In the genomic region with DNA sequence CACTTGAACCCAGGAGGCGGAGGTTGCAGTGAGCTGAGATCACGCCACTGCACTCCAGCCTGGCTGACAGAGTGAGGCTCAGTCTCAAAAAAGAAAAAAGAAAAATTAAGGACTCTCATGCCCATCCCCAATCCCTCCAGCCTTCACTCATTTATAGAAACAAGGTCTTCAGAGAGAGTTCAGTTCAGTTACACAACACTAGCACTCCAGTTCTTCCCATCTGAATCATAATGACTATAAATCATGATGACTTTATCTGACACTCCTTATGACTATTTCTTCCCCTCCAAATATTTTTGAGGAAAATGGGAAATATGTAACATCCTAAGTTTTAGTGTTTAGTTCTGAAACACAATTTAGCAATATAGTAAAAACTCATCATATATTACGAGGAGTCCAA, we compare ENCODE assay signal across 25 cellular contexts.
"Had no signal": no experiment of that assay in that cellular context is flagged by ENCODE, and none has a peak within 500 bp of the region (broad histone marks: within the 10 kb centered on the region; RNA-seq: fewer than 3 reads in every experiment).

No MANE protein-coding gene starts in this region.

- H3K9me3 Mint-ChIP-seq: activated CD4-positive, alpha-beta memory T cell treated with anti-CD3 and anti-CD28 coated beads, Interleukin-2, amount 10 ng/mL, durations not matched to agents 7 days and 5 days; activated naive CD8-positive, alpha-beta T cell treated with anti-CD3 and anti-CD28 coated beads, Interleukin-2, amount 10 ng/mL, durations not matched to agents 7 days and 5 days; activated T-helper 2 cell treated with anti-CD3 and anti-CD28 coated beads, Interferon-gamma antibody, Interleukin-2, Interleukin-4, amounts not matched to agents 10 μg/mL and 5 μg/mL and 100 μg/mL, durations not matched to agents 14 hours and 24 hours and 36 hours had no signal

- H3K27ac Mint-ChIP-seq: activated CD4-positive, alpha-beta memory T cell treated with anti-CD3 and anti-CD28 coated beads, Interleukin-2, amount 10 ng/mL, durations not matched to agents 7 days and 5 days; activated CD4-positive, alpha-beta T cell treated with anti-CD3 and anti-CD28 coated beads for 36 hours; activated naive CD8-positive, alpha-beta T cell treated with anti-CD3 and anti-CD28 coated beads, Interleukin-2, amount 10 ng/mL, durations not matched to agents 7 days and 5 days; activated T-cell treated with anti-CD3 and anti-CD28 coated beads, Interleukin-2, amount 50 U/mL, for 72 hours; activated T-helper 2 cell treated with anti-CD3 and anti-CD28 coated beads, Interferon-gamma antibody, Interleukin-2, Interleukin-4, amounts not matched to agents 10 μg/mL and 5 μg/mL and 100 μg/mL, durations not matched to agents 14 hours and 24 hours and 36 hours had no signal

- ATAC-seq: activated CD4-positive, alpha-beta T cell treated with anti-CD3 and anti-CD28 coated beads for 36 hours; activated T-cell treated with anti-CD3 and anti-CD28 coated beads, Interleukin-2, amount 50 U/mL, for 72 hours; PC-3 had no signal

- H3K4me3 ChIP-seq: adrenal gland, SJCRH30 had no signal

- H3K27me3 Mint-ChIP-seq: activated naive CD8-positive, alpha-beta T cell treated with anti-CD3 and anti-CD28 coated beads, Interleukin-2, amount 10 ng/mL, durations not matched to agents 7 days and 5 days had no signal

- H3K4me2 ChIP-seq: SK-N-SH had no signal

- DNase-seq: activated CD4-positive, alpha-beta memory T cell treated with anti-CD3 and anti-CD28 coated beads, Interleukin-2, amount 10 ng/mL, durations not matched to agents 7 days and 5 days; activated CD4-positive, alpha-beta T cell treated with anti-CD3 and anti-CD28 coated beads for 36 hours; activated CD4-positive, alpha-beta T cell treated with anti-CD3 and anti-CD28 coated beads, Interleukin-2, amount 50 U/mL, for 1 hour; activated CD8-positive, alpha-beta memory T cell treated with anti-CD3 and anti-CD28 coated beads, Interleukin-2, amount 50 U/mL, for 4 hours; activated gamma-delta T cell treated with Interleukin-2 at 50 U/mL for 16 hours; activated naive CD4-positive, alpha-beta T cell treated with anti-CD3 and anti-CD28 coated beads, Interleukin-2, amount 50 U/mL, for 16 hours; activated naive CD8-positive, alpha-beta T cell treated with anti-CD3 and anti-CD28 coated beads, Interleukin-2, amount 10 ng/mL, durations not matched to agents 7 days and 5 days; activated T-cell treated with anti-CD3 and anti-CD28 coated beads, Interleukin-2, amount 50 U/mL, for 72 hours; adrenal gland; aorta; Kasumi-1; KBM-7; NCI-H1105; NCI-H1436; NCI-H1694 treated with DMSO at 0.1 percent for 48 hours; NCI-H2029 treated with DMSO at 0.1 percent for 48 hours; NCI-H524; PC-3; Right ventricle myocardium superior; SJCRH30; SK-N-SH; T-helper 1 cell; WERI-Rb-1 had no signal

- H3K27me3 ChIP-seq: adrenal gland, SJCRH30 had no signal

- H3K36me3 Mint-ChIP-seq: activated naive CD8-positive, alpha-beta T cell treated with anti-CD3 and anti-CD28 coated beads, Interleukin-2, amount 10 ng/mL, durations not matched to agents 7 days and 5 days had no signal

- H3K4me3 Mint-ChIP-seq: activated CD4-positive, alpha-beta memory T cell treated with anti-CD3 and anti-CD28 coated beads, Interleukin-2, amount 10 ng/mL, durations not matched to agents 7 days and 5 days; activated CD4-positive, alpha-beta T cell treated with anti-CD3 and anti-CD28 coated beads for 36 hours; activated naive CD8-positive, alpha-beta T cell treated with anti-CD3 and anti-CD28 coated beads, Interleukin-2, amount 10 ng/mL, durations not matched to agents 7 days and 5 days; activated T-cell treated with anti-CD3 and anti-CD28 coated beads, Interleukin-2, amount 50 U/mL, for 72 hours; central memory CD8-positive, alpha-beta T cell had no signal

- H3K9me3 ChIP-seq: adrenal gland, SJCRH30, SK-N-SH had no signal

- H3K9ac ChIP-seq: SK-N-SH had no signal

- H3K4me1 Mint-ChIP-seq: central memory CD8-positive, alpha-beta T cell had no signal

- H3K36me3 ChIP-seq: adrenal gland, SJCRH30, WERI-Rb-1 had no signal

- H3K4me1 ChIP-seq: adrenal gland, SJCRH30 had no signal

- H3K27ac ChIP-seq: adrenal gland, SJCRH30, WERI-Rb-1 had no signal
